Comparison of ENCODE assay signal across 8 cellular contexts in the genomic region with DNA sequence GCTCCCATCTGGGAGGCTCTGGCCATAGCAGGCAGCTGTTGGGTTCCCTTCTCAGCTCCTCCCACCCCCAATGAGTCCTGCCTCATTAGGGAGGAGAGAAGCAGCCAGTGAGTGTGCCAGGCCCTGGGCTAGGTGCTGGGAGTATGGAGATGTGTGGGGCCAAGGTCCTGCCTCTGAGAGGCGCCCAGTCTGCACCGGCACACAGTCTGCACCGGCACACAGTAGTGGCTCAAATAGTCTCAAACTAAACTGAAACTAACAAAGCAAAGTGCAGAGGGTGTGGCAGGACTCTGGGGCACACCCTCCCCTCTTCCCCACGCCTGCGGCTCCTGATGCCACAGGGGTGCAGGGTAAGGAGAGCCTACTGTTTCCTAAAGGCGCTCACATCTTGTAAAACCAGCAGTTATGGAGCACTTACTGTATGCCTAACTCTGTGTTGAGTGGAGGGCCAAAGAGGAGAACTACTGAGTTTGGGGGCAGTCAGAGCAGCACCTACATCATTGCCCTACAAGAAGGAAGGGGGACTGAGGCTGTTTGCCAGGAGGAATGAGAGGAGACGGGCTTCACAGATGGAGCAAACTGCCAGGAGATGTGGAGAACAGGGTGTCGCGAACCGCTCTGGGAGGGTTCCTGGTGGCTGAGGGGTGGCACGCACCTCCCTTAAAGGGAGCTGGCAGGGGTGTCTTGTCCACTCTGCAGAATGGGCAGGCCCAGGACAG. TPM values are rescaled to one million over a fixed set of nuclear protein-coding genes. Genes with fewer than 3 reads are reported as not detected.
A peak's percentile ranks its signal among the peaks of the same experiment; 100 is the strongest.
DNase-seq lines count a peak whose midpoint lies in the region; ATAC-seq and TF ChIP-seq lines count a peak whose summit lies in the region.

No MANE protein-coding gene starts in this region.

- no peaks in the 10 kb centered on the region for H3K9me3 ChIP-seq in OCI-LY3 (ENCODE audit: insufficient read depth, low read length)
- no peaks in the 10 kb centered on the region for H3K9me3 ChIP-seq in HAP-1

- in situ Hi-C loops in HAP-1 (cut with MboI; ENCODE audit: low sequenced_read_pairs), result no loop called here

- peak; percentile 42 for ATAC-seq in effector memory CD8-positive, alpha-beta T cell (replicated peaks)
- ATAC-seq in HG03571 (IDR thresholded peaks at IDR 0.05; ENCODE audit: unreplicated experiment), result no peak

- peak overlapping the region; percentile 99 for H3K9ac ChIP-seq in OCI-LY3 (ENCODE audit: low read length)

- no peaks in the 10 kb centered on the region for H3K9me3 Mint-ChIP-seq in effector memory CD8-positive, alpha-beta T cell
- no peaks in the 10 kb centered on the region for H3K9me3 Mint-ChIP-seq in osteocyte (ENCODE audit: unreplicated experiment)

- H3K27ac ChIP-seq in OCI-LY3 (ENCODE audit: low read length), result peak overlapping the region; percentile 9; the same call in 1 of the 2 replicates

- H3K27me3 Mint-ChIP-seq in effector memory CD8-positive, alpha-beta T cell, result no peaks in the 10 kb centered on the region
- no peaks in the 10 kb centered on the region for H3K27me3 Mint-ChIP-seq in osteocyte (ENCODE audit: unreplicated experiment)

- H2AFZ ChIP-seq in OCI-LY3 (ENCODE audit: low read depth, low read length), result no peak overlapping the region

- H3K4me3 Mint-ChIP-seq in effector memory CD8-positive, alpha-beta T cell, result peak overlapping the region; percentile 94 to 99
- H3K4me3 Mint-ChIP-seq in osteocyte (ENCODE audit: unreplicated experiment), result peak overlapping the region; percentile 66

- peaks cover 33% of the 10 kb centered on the region for H3K79me2 ChIP-seq in OCI-LY3 (ENCODE audit: low read length)

- H3K27ac Mint-ChIP-seq in effector memory CD8-positive, alpha-beta T cell, result peak overlapping the region; percentile 86 to 97
- peak overlapping the region; percentile 19 for H3K27ac Mint-ChIP-seq in osteocyte (ENCODE audit: unreplicated experiment)

- TF ChIP-seq CTCF in GM12865 (IDR thresholded peaks at IDR 0.05; ENCODE audit: insufficient read depth, low read depth, low read length, missing control alignments), result no peak
- no peak for TF ChIP-seq CTCF in OCI-LY3 (IDR thresholded peaks at IDR 0.05; ENCODE audit: low read depth, low read length)
- TF ChIP-seq CTCF in osteocyte (IDR thresholded peaks at IDR 0.05), result no peak

- H3K4me3 ChIP-seq in GM12865 (ENCODE audit: low read depth, low read length) (peak overlapping the region; percentile 89; the same call in 1 of the 2 replicates), OCI-LY3 (ENCODE audit: low read length) (peak overlapping the region; percentile 94), HAP-1 (no peak overlapping the region)

- H3K36me3 Mint-ChIP-seq in effector memory CD8-positive, alpha-beta T cell (ENCODE audit: insufficient read depth), result peaks cover 24% of the 10 kb centered on the region
- no peaks in the 10 kb centered on the region for H3K36me3 Mint-ChIP-seq in osteocyte (ENCODE audit: unreplicated experiment)

- H4K20me1 ChIP-seq in OCI-LY3 (ENCODE audit: insufficient read depth, low read length), result peaks cover 2% of the 10 kb centered on the region; the same call in 1 of the 2 replicates

- H3K27me3 ChIP-seq in OCI-LY3 (ENCODE audit: low read depth, low read length) (no peaks in the 10 kb centered on the region), HAP-1 (ENCODE audit: low read depth) (no peaks in the 10 kb centered on the region)

- peaks cover 60% of the 10 kb centered on the region in 2 donors for H3K4me1 Mint-ChIP-seq in effector memory CD8-positive, alpha-beta T cell (ENCODE audit: low read depth in 2 of 2)
- H3K4me1 Mint-ChIP-seq in osteocyte (ENCODE audit: unreplicated experiment), result peaks cover 53% of the 10 kb centered on the region

- H3K4me1 ChIP-seq in OCI-LY3 (ENCODE audit: low read length), result peaks cover 68% of the 10 kb centered on the region
- H3K4me1 ChIP-seq in HAP-1, result peaks cover 5% of the 10 kb centered on the region; the same call in 1 of the 2 replicates

- DNase-seq in GM12865 (ENCODE audit: low read depth), result peak; percentile 61
- peak in 1 of 3 experiments; percentile 26 for DNase-seq in effector memory CD8-positive, alpha-beta T cell
- no peak for DNase-seq in osteocyte (ENCODE audit: extremely low spot score, unreplicated experiment)
- DNase-seq in DMS153 treated with DMSO at 0.1 percent for 48 hours (lab: John Stamatoyannopoulos, UW; ENCODE audit: unreplicated experiment), result no peak
- DNase-seq in HAP-1 (ENCODE audit: low spot score in 2 of 2), result no peak
- no peak for DNase-seq in glomerular visceral epithelial cell (ENCODE audit: extremely low spot score)

- peak overlapping the region; percentile 90 for H3K4me2 ChIP-seq in OCI-LY3 (ENCODE audit: low read length)

- H3K36me3 ChIP-seq in OCI-LY3 (replicated peaks; ENCODE audit: low read depth, low read length), result peaks cover 16% of the 10 kb centered on the region
- H3K36me3 ChIP-seq in HAP-1 (replicated peaks), result 0 out of 2 replicates have a peak, but pooled peaks cover 3% of the 10 kb centered on the region

RNA-seq across cellular contexts. Expression of gene SH3BP1, which starts 1.0 kb away (rescaled TPM):
- total RNA-seq in osteocyte, result 6.9 and 8.3 TPM in 2 replicates

RNA-seq across cellular contexts. Expression of gene PDXP, which starts 20.0 kb away (rescaled TPM):
- total RNA-seq in osteocyte, result 16.5 and 16.6 TPM in 2 replicates

RNA-seq across cellular contexts. Expression of gene GGA1, which starts 29.9 kb away (rescaled TPM):
- 50.0 and 56.1 TPM in 2 replicates for total RNA-seq in osteocyte

RNA-seq across cellular contexts. Expression of gene LGALS1, which starts 36.9 kb away (rescaled TPM):
- 1,199 and 1,246 TPM in 2 replicates for total RNA-seq in osteocyte

RNA-seq across cellular contexts. Expression of gene NOL12, which starts 47.6 kb away (rescaled TPM):
- 18.5 and 22.7 TPM in 2 replicates for total RNA-seq in osteocyte
